Comparison of ENCODE assay signal across 1 cellular context in the genomic region with DNA sequence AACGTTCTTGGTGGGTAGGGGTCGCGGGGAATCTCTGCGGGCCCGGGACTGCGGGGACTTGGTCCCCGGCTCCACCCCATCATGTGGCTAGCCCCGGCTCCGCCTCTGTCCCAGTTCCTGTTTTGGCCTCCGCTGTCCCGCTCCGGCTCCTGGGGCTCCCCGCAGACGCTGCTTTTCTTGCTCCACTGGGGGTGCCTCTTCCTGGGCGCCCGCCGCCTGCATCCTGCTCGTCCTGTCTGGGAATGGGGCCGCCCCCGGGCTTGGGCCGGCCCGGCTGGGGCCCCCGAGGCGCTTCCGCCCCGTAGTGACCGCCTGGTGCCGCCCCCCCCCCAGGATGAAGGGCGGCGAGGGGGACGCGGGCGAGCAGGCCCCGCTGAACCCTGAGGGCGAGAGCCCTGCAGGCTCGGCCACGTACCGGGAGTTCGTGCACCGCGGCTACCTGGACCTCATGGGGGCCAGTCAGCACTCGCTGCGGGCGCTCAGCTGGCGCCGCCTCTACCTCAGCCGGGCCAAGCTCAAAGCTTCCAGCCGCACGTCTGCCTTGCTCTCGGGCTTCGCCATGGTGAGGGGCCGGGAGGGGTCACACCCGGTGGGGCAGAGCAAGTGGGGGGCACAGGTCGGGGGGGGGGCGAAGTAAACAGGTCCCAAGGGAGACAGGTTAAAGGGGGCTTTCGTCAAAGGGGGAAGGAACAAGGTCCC.
TF ChIP-seq lines count a peak whose summit lies in the region.

ORAI3 (plus strand) TSS at position 113 of the 699 bp plus-strand sequence; CDS start at position 335, 222 bp downstream.

TF ChIP-seq in K562, 482 proteins besides CTCF, POLR2A, EP300 and RAD21 (continued from another document and continues in another):
- TF ChIP-seq CCAR2 (IDR thresholded peaks at IDR 0.05; ENCODE audit: low read depth, low read length) (no peak), PHTF2 (CRISPR knock-in tag; IDR thresholded peaks at IDR 0.05) (no peak), MLLT1 (IDR thresholded peaks at IDR 0.05) (no peak), SMC3 (conservative IDR thresholded peaks at IDR 0.05; ENCODE audit: insufficient read depth, low read depth, low read length) (no peak), NFIX (CRISPR knock-in tag; IDR thresholded peaks at IDR 0.05; ENCODE audit: low read depth) (no peak), C11orf30 (IDR thresholded peaks at IDR 0.05; ENCODE audit: low read depth) (no peak), NRF1 (conservative IDR thresholded peaks at IDR 0.05 in 1 of 2, IDR thresholded peaks at IDR 0.05 in 1 of 2) (no peak; a peak in 2 of 4 replicates), CHD2 (IDR thresholded peaks at IDR 0.05; ENCODE audit: low read depth, low read length) (no peak), HOMEZ (CRISPR knock-in tag; IDR thresholded peaks at IDR 0.05) (no peak), SMAD2 (IDR thresholded peaks at IDR 0.05; ENCODE audit: low read depth, low read length) (no peak), DNMT1 (IDR thresholded peaks at IDR 0.05) (no peak), YY1 (IDR thresholded peaks at IDR 0.05; ENCODE audit: borderline replicate concordance in 1 of 3, control insufficient read depth in 1 of 3, extremely low read depth in 1 of 3, insufficient read depth in 3 of 3, insufficient read length in 1 of 3, insufficient replicate concordance in 2 of 3, low read depth in 1 of 3, low read length in 2 of 3) (no peak), ZNF318 (IDR thresholded peaks at IDR 0.05; ENCODE audit: borderline replicate concordance in 1 of 2, low read depth in 1 of 2) (no peak), ZNF133 (CRISPR knock-in tag; IDR thresholded peaks at IDR 0.05) (no peak), SRF (CRISPR knock-in tag; IDR thresholded peaks at IDR 0.05) (no peak), LEF1 (IDR thresholded peaks at IDR 0.05) (no peak), PHF8 (IDR thresholded peaks at IDR 0.05; ENCODE audit: borderline replicate concordance, low read length) (peak; percentile 40; the same call in 1 of the 2 replicates), CTBP1 (IDR thresholded peaks at IDR 0.05; ENCODE audit: borderline replicate concordance) (peak; percentile 59; the same call in 1 of the 2 replicates), ASH1L (IDR thresholded peaks at IDR 0.05; ENCODE audit: borderline replicate concordance, low read depth, partially characterized antibody) (no peak), SRSF7 (optimal IDR thresholded peaks at IDR 0.05; ENCODE audit: low read depth, low read length) (no peak)
- TF ChIP-seq, protein P1, sequence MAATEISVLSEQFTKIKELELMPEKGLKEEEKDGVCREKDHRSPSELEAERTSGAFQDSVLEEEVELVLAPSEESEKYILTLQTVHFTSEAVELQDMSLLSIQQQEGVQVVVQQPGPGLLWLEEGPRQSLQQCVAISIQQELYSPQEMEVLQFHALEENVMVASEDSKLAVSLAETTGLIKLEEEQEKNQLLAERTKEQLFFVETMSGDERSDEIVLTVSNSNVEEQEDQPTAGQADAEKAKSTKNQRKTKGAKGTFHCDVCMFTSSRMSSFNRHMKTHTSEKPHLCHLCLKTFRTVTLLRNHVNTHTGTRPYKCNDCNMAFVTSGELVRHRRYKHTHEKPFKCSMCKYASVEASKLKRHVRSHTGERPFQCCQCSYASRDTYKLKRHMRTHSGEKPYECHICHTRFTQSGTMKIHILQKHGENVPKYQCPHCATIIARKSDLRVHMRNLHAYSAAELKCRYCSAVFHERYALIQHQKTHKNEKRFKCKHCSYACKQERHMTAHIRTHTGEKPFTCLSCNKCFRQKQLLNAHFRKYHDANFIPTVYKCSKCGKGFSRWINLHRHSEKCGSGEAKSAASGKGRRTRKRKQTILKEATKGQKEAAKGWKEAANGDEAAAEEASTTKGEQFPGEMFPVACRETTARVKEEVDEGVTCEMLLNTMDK (IDR thresholded peaks at IDR 0.05; ENCODE audit: borderline replicate concordance, insufficient read depth, low read depth, low read length, poor library complexity, severe bottlenecking), result no peak
- TF ChIP-seq, protein P2, sequence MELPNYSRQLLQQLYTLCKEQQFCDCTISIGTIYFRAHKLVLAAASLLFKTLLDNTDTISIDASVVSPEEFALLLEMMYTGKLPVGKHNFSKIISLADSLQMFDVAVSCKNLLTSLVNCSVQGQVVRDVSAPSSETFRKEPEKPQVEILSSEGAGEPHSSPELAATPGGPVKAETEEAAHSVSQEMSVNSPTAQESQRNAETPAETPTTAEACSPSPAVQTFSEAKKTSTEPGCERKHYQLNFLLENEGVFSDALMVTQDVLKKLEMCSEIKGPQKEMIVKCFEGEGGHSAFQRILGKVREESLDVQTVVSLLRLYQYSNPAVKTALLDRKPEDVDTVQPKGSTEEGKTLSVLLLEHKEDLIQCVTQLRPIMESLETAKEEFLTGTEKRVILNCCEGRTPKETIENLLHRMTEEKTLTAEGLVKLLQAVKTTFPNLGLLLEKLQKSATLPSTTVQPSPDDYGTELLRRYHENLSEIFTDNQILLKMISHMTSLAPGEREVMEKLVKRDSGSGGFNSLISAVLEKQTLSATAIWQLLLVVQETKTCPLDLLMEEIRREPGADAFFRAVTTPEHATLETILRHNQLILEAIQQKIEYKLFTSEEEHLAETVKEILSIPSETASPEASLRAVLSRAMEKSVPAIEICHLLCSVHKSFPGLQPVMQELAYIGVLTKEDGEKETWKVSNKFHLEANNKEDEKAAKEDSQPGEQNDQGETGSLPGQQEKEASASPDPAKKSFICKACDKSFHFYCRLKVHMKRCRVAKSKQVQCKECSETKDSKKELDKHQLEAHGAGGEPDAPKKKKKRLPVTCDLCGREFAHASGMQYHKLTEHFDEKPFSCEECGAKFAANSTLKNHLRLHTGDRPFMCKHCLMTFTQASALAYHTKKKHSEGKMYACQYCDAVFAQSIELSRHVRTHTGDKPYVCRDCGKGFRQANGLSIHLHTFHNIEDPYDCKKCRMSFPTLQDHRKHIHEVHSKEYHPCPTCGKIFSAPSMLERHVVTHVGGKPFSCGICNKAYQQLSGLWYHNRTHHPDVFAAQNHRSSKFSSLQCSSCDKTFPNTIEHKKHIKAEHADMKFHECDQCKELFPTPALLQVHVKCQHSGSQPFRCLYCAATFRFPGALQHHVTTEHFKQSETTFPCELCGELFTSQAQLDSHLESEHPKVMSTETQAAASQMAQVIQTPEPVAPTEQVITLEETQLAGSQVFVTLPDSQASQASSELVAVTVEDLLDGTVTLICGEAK (IDR thresholded peaks at IDR 0.05), result peak; percentile 64; the same call in 1 of the 2 replicates
- TF ChIP-seq, protein P2 (CRISPR knock-in tag; IDR thresholded peaks at IDR 0.05), result no peak
